29 cellular contexts compared by ENCODE assay signal in the genomic region with DNA sequence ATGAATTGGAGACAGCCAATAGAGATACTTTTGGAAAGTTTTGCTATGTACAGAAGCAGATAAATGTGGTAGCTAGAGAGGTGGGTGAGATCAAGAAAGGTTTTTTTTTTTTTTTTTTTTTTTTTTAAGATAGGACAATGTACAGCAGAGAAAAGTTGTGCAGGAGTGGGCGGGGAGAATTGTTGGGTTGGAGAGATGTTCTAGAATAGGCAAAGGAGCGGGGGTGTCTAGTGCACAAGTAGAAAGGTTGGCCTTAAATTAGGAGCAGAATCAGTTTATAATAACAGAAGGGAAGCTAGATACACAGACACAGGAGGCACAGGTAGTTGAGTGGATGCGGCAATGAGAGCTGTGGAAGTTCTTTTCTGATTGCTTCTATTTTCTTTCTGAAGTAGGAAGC.
"Had no signal": no experiment of that assay in that cellular context is flagged by ENCODE, and none has a peak within 500 bp of the region (broad histone marks: within the 10 kb centered on the region; RNA-seq: fewer than 3 reads in every experiment).

No MANE protein-coding gene starts in this region.

- H3K4me1 ChIP-seq: stomach, suprapubic skin, testis, thyroid gland, tibial artery, tibial nerve, transverse colon, upper lobe of left lung, upper lobe of right lung, uterus, vagina had no signal

- H3K27me3 Mint-ChIP-seq: stimulated activated memory B cell treated with anti-CD40 and anti-IgM and Interleukin-4, amounts not matched to agents 10 μg/mL and 1 μg/mL and 100 μg/mL, for 72 hours; stimulated activated naive B cell treated with anti-CD40 and anti-IgM and Interleukin-4, amounts not matched to agents 10 μg/mL and 1 μg/mL and 100 μg/mL, for 72 hours; stimulated activated naive CD8-positive, alpha-beta T cell treated with anti-CD3 and anti-CD28 coated beads, Interleukin-15, amount 100 ng/mL, for 72 hours; stimulated activated naive CD8-positive, alpha-beta T cell treated with anti-CD3 and anti-CD28 coated beads, Interleukin-15, Interleukin-2, amounts not matched to agents 100 ng/mL and 50 ng/mL, for 24 hours; type B pancreatic cell had no signal

- H3K27ac Mint-ChIP-seq: stimulated activated memory B cell treated with anti-CD40 and anti-IgM and Interleukin-4, amounts not matched to agents 10 μg/mL and 1 μg/mL and 100 μg/mL, for 72 hours; stimulated activated naive B cell treated with anti-CD40 and anti-IgM and Interleukin-4, amounts not matched to agents 10 μg/mL and 1 μg/mL and 100 μg/mL, for 72 hours; stimulated activated naive CD8-positive, alpha-beta T cell treated with anti-CD3 and anti-CD28 coated beads, Interleukin-15, amount 100 ng/mL, for 72 hours; stimulated activated naive CD8-positive, alpha-beta T cell treated with anti-CD3 and anti-CD28 coated beads, Interleukin-15, Interleukin-2, amounts not matched to agents 100 ng/mL and 50 ng/mL, for 24 hours; type B pancreatic cell had no signal

- H3K4me3 ChIP-seq: stomach, suprapubic skin, testis, thoracic aorta, thyroid gland, tibial artery, tibial nerve, transverse colon, upper lobe of left lung, upper lobe of right lung, uterus, vagina had no signal

- H3K4me3 Mint-ChIP-seq: stimulated activated effector memory CD8-positive, alpha-beta T cell treated with anti-CD3 and anti-CD28 coated beads, Interleukin-12 subunit alpha, Interleukin-12 subunit beta, amount 100 ng/mL, for 72 hours; stimulated activated memory B cell treated with anti-CD40 and anti-IgM and Interleukin-4, amounts not matched to agents 10 μg/mL and 1 μg/mL and 100 μg/mL, for 72 hours; stimulated activated naive B cell treated with anti-CD40 and anti-IgM and Interleukin-4, amounts not matched to agents 10 μg/mL and 1 μg/mL and 100 μg/mL, for 72 hours; stimulated activated naive CD8-positive, alpha-beta T cell treated with anti-CD3 and anti-CD28 coated beads, Interleukin-15, amount 100 ng/mL, for 72 hours; stimulated activated naive CD8-positive, alpha-beta T cell treated with anti-CD3 and anti-CD28 coated beads, Interleukin-15, Interleukin-2, amounts not matched to agents 100 ng/mL and 50 ng/mL, for 24 hours; type B pancreatic cell had no signal

- FAIRE-seq: urothelium cell line had no signal

- H3K9me3 Mint-ChIP-seq: stimulated activated effector memory CD8-positive, alpha-beta T cell treated with anti-CD3 and anti-CD28 coated beads, Interleukin-12 subunit alpha, Interleukin-12 subunit beta, amount 100 ng/mL, for 72 hours; stimulated activated memory B cell treated with anti-CD40 and anti-IgM and Interleukin-4, amounts not matched to agents 10 μg/mL and 1 μg/mL and 100 μg/mL, for 72 hours; stimulated activated naive B cell treated with anti-CD40 and anti-IgM and Interleukin-4, amounts not matched to agents 10 μg/mL and 1 μg/mL and 100 μg/mL, for 72 hours; stimulated activated naive CD8-positive, alpha-beta T cell treated with anti-CD3 and anti-CD28 coated beads, Interleukin-15, amount 100 ng/mL, for 72 hours; stimulated activated naive CD8-positive, alpha-beta T cell treated with anti-CD3 and anti-CD28 coated beads, Interleukin-15, Interleukin-2, amounts not matched to agents 100 ng/mL and 50 ng/mL, for 24 hours; type B pancreatic cell had no signal

- DNase-seq: stimulated activated CD4-positive, alpha-beta T cell treated with anti-CD3 and anti-CD28 coated beads, Interleukin-2, amount 100 ng/mL, for 48 hours; stimulated activated CD4-positive, alpha-beta T cell treated with anti-CD3 and anti-CD28 coated beads, Interleukin-4, amount 100 ng/mL, for 1 hour; stimulated activated CD4-positive, alpha-beta T cell treated with anti-CD3 and anti-CD28 coated beads, Interleukin-4, amount 100 ng/mL, for 24 hours; stimulated activated CD4-positive, alpha-beta T cell treated with anti-CD3 and anti-CD28 coated beads, Interleukin-4, amount 100 ng/mL, for 4 hours; stimulated activated CD8-positive, alpha-beta memory T cell treated with anti-CD3 and anti-CD28 coated beads, Interleukin-4, amount 100 ng/mL, for 48 hours; stimulated activated naive B cell treated with anti-CD40 and anti-IgM and Interleukin-4, amounts not matched to agents 10 μg/mL and 1 μg/mL and 100 μg/mL, for 72 hours; stimulated activated naive CD4-positive, alpha-beta T cell; stimulated activated naive CD4-positive, alpha-beta T cell treated with Interleukin-2 at 50 U/mL for 16 hours; stimulated activated naive CD8-positive, alpha-beta T cell treated with anti-CD3 and anti-CD28 coated beads, Interleukin-15, amount 100 ng/mL, for 72 hours; stimulated activated naive CD8-positive, alpha-beta T cell treated with anti-CD3 and anti-CD28 coated beads, Interleukin-15, Interleukin-2, amounts not matched to agents 100 U/mL and 50 U/mL, for 24 hours; stomach; substantia nigra; testis; thyroid gland; tibial artery; transverse colon; trophoblast cell; upper lobe of left lung; upper lobe of right lung; uterus had no signal

- H3K9me3 ChIP-seq: stomach, suprapubic skin, testis, thoracic aorta, thyroid gland, tibial artery, tibial nerve, transverse colon, upper lobe of left lung, upper lobe of right lung, uterus, vagina had no signal

- H3K36me3 Mint-ChIP-seq: type B pancreatic cell had no signal

- H3K27ac ChIP-seq: stomach, suprapubic skin, testis, thoracic aorta, thyroid gland, tibial artery, tibial nerve, transverse colon, upper lobe of left lung, upper lobe of right lung, uterus, vagina had no signal

- ATAC-seq: stimulated activated effector memory CD8-positive, alpha-beta T cell treated with anti-CD3 and anti-CD28 coated beads, Interleukin-12 subunit alpha, Interleukin-12 subunit beta, amount 100 ng/mL, for 72 hours; stimulated activated memory B cell treated with anti-CD40 and anti-IgM and Interleukin-4, amounts not matched to agents 10 μg/mL and 1 μg/mL and 100 μg/mL, for 72 hours; stimulated activated naive B cell treated with anti-CD40 and anti-IgM and Interleukin-4, amounts not matched to agents 10 μg/mL and 1 μg/mL and 100 μg/mL, for 72 hours; stimulated activated naive CD8-positive, alpha-beta T cell treated with anti-CD3 and anti-CD28 coated beads, Interleukin-15, amount 100 ng/mL, for 72 hours; stimulated activated naive CD8-positive, alpha-beta T cell treated with anti-CD3 and anti-CD28 coated beads, Interleukin-15, Interleukin-2, amounts not matched to agents 100 U/mL and 50 U/mL, for 24 hours; upper lobe of right lung had no signal

- H3K36me3 ChIP-seq: suprapubic skin, thoracic aorta, thyroid gland, tibial nerve, transverse colon, upper lobe of right lung, uterus, vagina had no signal

- H3K27me3 ChIP-seq: stomach, suprapubic skin, testis, thyroid gland, tibial artery, tibial nerve, transverse colon, upper lobe of left lung, upper lobe of right lung, uterus, vagina had no signal

- H3K4me1 Mint-ChIP-seq: stimulated activated effector memory CD8-positive, alpha-beta T cell treated with anti-CD3 and anti-CD28 coated beads, Interleukin-12 subunit alpha, Interleukin-12 subunit beta, amount 100 ng/mL, for 72 hours; stimulated activated memory B cell treated with anti-CD40 and anti-IgM and Interleukin-4, amounts not matched to agents 10 μg/mL and 1 μg/mL and 100 μg/mL, for 72 hours; stimulated activated naive B cell treated with anti-CD40 and anti-IgM and Interleukin-4, amounts not matched to agents 10 μg/mL and 1 μg/mL and 100 μg/mL, for 72 hours; stimulated activated naive CD8-positive, alpha-beta T cell treated with anti-CD3 and anti-CD28 coated beads, Interleukin-15, amount 100 ng/mL, for 72 hours had no signal
